8 cellular contexts compared by ENCODE assay signal in genomic region chr1:81305997-81306452, GRCh38.
DNase-seq lines count a peak whose midpoint lies in the region; ATAC-seq, FAIRE-seq and TF ChIP-seq lines count a peak whose summit lies in the region.

No MANE protein-coding gene starts in this region.

- H2AFZ ChIP-seq in endothelial cell of umbilical vein (ENCODE audit: low read depth, low read length) = peak overlapping the region; percentile 97

- POLR2A ChIA-PET in endothelial cell of umbilical vein (lab: Charles Lee) (interaction anchor here (0.7 kb wide), 1 partner anchor 471 kb away, joined by 4 read pairs; no protein-coding TSS in a partner anchor), T-cell (lab: Charles Lee) (interaction anchor here in 1 of 2 donors (0.6 kb wide), 1 partner anchor 10 kb away, joined by 5 read pairs; no protein-coding TSS in a partner anchor)

- CTCF ChIA-PET in endothelial cell of umbilical vein (lab: Charles Lee) = interaction anchor here (0.6 to 1.7 kb wide), 11 partner anchors 18 to 718 kb away, joined by 3 to 15 read pairs (median 4); partner anchors contain the start of gene ADGRL2
- CTCF ChIA-PET in T-cell (lab: Charles Lee) = no interaction called here

- no peaks in the 10 kb centered on the region for H3K36me3 ChIP-seq in endothelial cell of umbilical vein (ENCODE audit: control insufficient read depth in 2 of 2, extremely low read depth in 1 of 2, insufficient read depth in 2 of 2, low read length in 2 of 2)

- no peaks in the 10 kb centered on the region for H3K79me2 ChIP-seq in endothelial cell of umbilical vein (ENCODE audit: control insufficient read depth, insufficient read depth, low read length)

- H3K4me3 ChIP-seq in GM12865 (ENCODE audit: low read depth, low read length) = peak overlapping the region; percentile 21
- H3K4me3 ChIP-seq in endothelial cell of umbilical vein (replicated peaks in 1 of 3; ENCODE audit: insufficient read depth in 1 of 3, low read depth in 1 of 3, low read length in 3 of 3) = peak overlapping the region; percentile 42 to 75 (median 47)

- H4K20me1 ChIP-seq in endothelial cell of umbilical vein (replicated peaks; ENCODE audit: control insufficient read depth, extremely low read depth, insufficient read depth, low read length) = no peaks in the 10 kb centered on the region

- no peak for ATAC-seq in T-cell (replicated peaks in 1 of 4)
- no peak for ATAC-seq in stimulated activated effector memory CD8-positive, alpha-beta T cell treated with anti-CD3 and anti-CD28 coated beads, Interleukin-12 subunit alpha, Interleukin-12 subunit beta, amount 100 ng/mL, for 72 hours

- H3K27me3 ChIP-seq in endothelial cell of umbilical vein (ENCODE audit: control insufficient read depth in 2 of 2, insufficient read depth in 2 of 2, low read length in 2 of 2) = peaks cover 0 to 4% of the 10 kb centered on the region in 2 experiments

- no peaks in the 10 kb centered on the region for H3K4me1 ChIP-seq in endothelial cell of umbilical vein (ENCODE audit: control insufficient read depth, extremely low read depth, insufficient read depth, low read length)

- peaks cover 0 to 12% (median 5%) of the 10 kb centered on the region in 3 donors for H3K9me3 Mint-ChIP-seq in T-cell
- peaks cover 6% of the 10 kb centered on the region for H3K9me3 Mint-ChIP-seq in stimulated activated effector memory CD8-positive, alpha-beta T cell treated with anti-CD3 and anti-CD28 coated beads, Interleukin-12 subunit alpha, Interleukin-12 subunit beta, amount 100 ng/mL, for 72 hours

- peak; percentile 71 for FAIRE-seq in endothelial cell of umbilical vein (lab: Jason Lieb, UNC)

- no peak overlapping the region for H3K27ac ChIP-seq in endothelial cell of umbilical vein (ENCODE audit: insufficient read depth, low read depth, low read length)

- DNase-seq in GM12865 (ENCODE audit: low read depth) = peak; percentile 65
- peak; percentile 12 for DNase-seq in HS-27A (ENCODE audit: low read depth)
- DNase-seq in NOMO-1 (lab: John Stamatoyannopoulos, UW; ENCODE audit: unreplicated experiment in 2 of 2) = peak; percentile 78 to 86
- peak; percentile 65 for DNase-seq in endothelial cell of umbilical vein (ENCODE audit: low read depth, low spot score)
- peak; percentile 39 for DNase-seq in midbrain (lab: John Stamatoyannopoulos, UW)
- DNase-seq in activated T-cell treated with anti-CD3 and anti-CD28 coated beads, Interleukin-2, amount 50 U/mL, for 48 hours = no peak
- no peak for DNase-seq in T-cell
- no peak for DNase-seq in stimulated activated effector memory CD8-positive, alpha-beta T cell treated with anti-CD3 and anti-CD28 coated beads, Interleukin-12 subunit alpha, Interleukin-12 subunit beta, amount 100 ng/mL, for 72 hours (ENCODE audit: low spot score in 2 of 2)

- BruUV-seq in endothelial cell of umbilical vein (replicated peaks; lab: Mats Ljungman, UMichigan) = no TSS peak

- H3K4me3 Mint-ChIP-seq in T-cell = no peak overlapping the region
- H3K4me3 Mint-ChIP-seq in stimulated activated effector memory CD8-positive, alpha-beta T cell treated with anti-CD3 and anti-CD28 coated beads, Interleukin-12 subunit alpha, Interleukin-12 subunit beta, amount 100 ng/mL, for 72 hours = no peak overlapping the region

- H3K4me1 Mint-ChIP-seq in T-cell = no peaks in the 10 kb centered on the region
- no peaks in the 10 kb centered on the region for H3K4me1 Mint-ChIP-seq in stimulated activated effector memory CD8-positive, alpha-beta T cell treated with anti-CD3 and anti-CD28 coated beads, Interleukin-12 subunit alpha, Interleukin-12 subunit beta, amount 100 ng/mL, for 72 hours

- no peak overlapping the region for H3K27ac Mint-ChIP-seq in T-cell
- no peak overlapping the region for H3K27ac Mint-ChIP-seq in stimulated activated effector memory CD8-positive, alpha-beta T cell treated with anti-CD3 and anti-CD28 coated beads, Interleukin-12 subunit alpha, Interleukin-12 subunit beta, amount 100 ng/mL, for 72 hours

- intact Hi-C loops in endothelial cell of umbilical vein (cut with micrococcal nuclease) = loop anchor here (10.0 kb wide), 1 partner anchor 459 kb away; no protein-coding TSS in a partner anchor

- H3K4me2 ChIP-seq in endothelial cell of umbilical vein (ENCODE audit: insufficient read depth, low read length) = peak overlapping the region; percentile 82

- TF ChIP-seq CTCF in GM12865 (IDR thresholded peaks at IDR 0.05; ENCODE audit: insufficient read depth, low read depth, low read length, missing control alignments) (peak; percentile 44), endothelial cell of umbilical vein (IDR thresholded peaks at IDR 0.05; ENCODE audit: extremely low read depth in 1 of 2, insufficient read depth in 1 of 2, low read depth in 1 of 2, low read length in 2 of 2) (peak; percentile 15 to 28)

- no peaks in the 10 kb centered on the region for H3K36me3 Mint-ChIP-seq in T-cell
- no peaks in the 10 kb centered on the region for H3K36me3 Mint-ChIP-seq in stimulated activated effector memory CD8-positive, alpha-beta T cell treated with anti-CD3 and anti-CD28 coated beads, Interleukin-12 subunit alpha, Interleukin-12 subunit beta, amount 100 ng/mL, for 72 hours

- no peaks in the 10 kb centered on the region for H3K9me3 ChIP-seq in endothelial cell of umbilical vein (replicated peaks; ENCODE audit: control insufficient read depth, insufficient read depth, low read length)

- H3K9ac ChIP-seq in endothelial cell of umbilical vein (replicated peaks; ENCODE audit: extremely low read depth, insufficient read depth, low read length) = peak overlapping the region; percentile 5

- TF ChIP-seq POLR2A in endothelial cell of umbilical vein (IDR thresholded peaks at IDR 0.05; ENCODE audit: low read depth, low read length) = no peak

- H3K9me1 ChIP-seq in endothelial cell of umbilical vein (replicated peaks; ENCODE audit: control insufficient read depth, extremely low read depth, insufficient read depth, low read length) = no peaks in the 10 kb centered on the region

- peaks cover 3% of the 10 kb centered on the region in 2 donors for H3K27me3 Mint-ChIP-seq in T-cell

- dilution Hi-C loops in endothelial cell of umbilical vein (cut with MboI; ENCODE audit: extremely low pct_ligation_motif_present, low sequenced_read_pairs) = no loop called here

TF ChIP-seq in endothelial cell of umbilical vein, 7 proteins besides CTCF, POLR2A, EP300 and RAD21:
- TF ChIP-seq GATA2 (IDR thresholded peaks at IDR 0.05; ENCODE audit: insufficient read depth, insufficient read length, low read depth, low read length) (no peak), FOS (IDR thresholded peaks at IDR 0.05; ENCODE audit: borderline replicate concordance, insufficient read depth, low read length) (no peak), EZH2 (IDR thresholded peaks at IDR 0.05; ENCODE audit: borderline replicate concordance, low read depth, low read length, severe bottlenecking) (no peak), MAX (IDR thresholded peaks at IDR 0.05; ENCODE audit: insufficient read depth, insufficient read length) (no peak), POLR2AphosphoS5 (IDR thresholded peaks at IDR 0.05; ENCODE audit: insufficient read depth, low read depth, low read length) (no peak), MYC (IDR thresholded peaks at IDR 0.05; ENCODE audit: low read depth, low read length) (no peak), JUN (IDR thresholded peaks at IDR 0.05; ENCODE audit: borderline replicate concordance, insufficient read depth, insufficient read length, low read depth) (no peak)

Comparison
In these comparisons a context has a peak if more than half of its experiments do, and no peak if none do; other contexts are left out.
1. DNase-seq: peak in GM12865 (single experiment), HS-27A (single experiment), NOMO-1 (2 of 2), endothelial cell of umbilical vein (single experiment) and midbrain (single experiment); none in activated T-cell treated with anti-CD3 and anti-CD28 coated beads, Interleukin-2, amount 50 U/mL, for 48 hours (0 of 2), T-cell (0 of 34) and stimulated activated effector memory CD8-positive, alpha-beta T cell treated with anti-CD3 and anti-CD28 coated beads, Interleukin-12 subunit alpha, Interleukin-12 subunit beta, amount 100 ng/mL, for 72 hours (0 of 2).